22 cellular contexts compared by ENCODE assay signal in the genomic region with DNA sequence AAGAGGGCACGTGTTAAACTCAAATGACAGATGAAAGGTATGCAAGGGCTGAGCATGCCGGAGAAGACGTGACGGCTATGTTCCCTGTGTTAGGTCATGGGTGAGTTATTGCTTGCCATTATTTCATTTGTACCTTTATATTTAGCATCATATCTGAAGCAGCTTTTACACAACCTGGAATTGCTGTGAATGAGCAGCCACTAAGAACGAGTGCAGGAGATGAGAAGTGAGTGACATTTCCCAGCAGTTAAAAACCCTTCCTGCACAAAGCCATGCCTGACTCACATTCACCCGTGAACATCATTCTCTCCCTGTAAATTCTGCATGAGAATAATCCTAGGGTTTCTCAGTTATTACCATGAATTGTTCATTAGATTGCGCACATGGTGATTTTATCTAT.
DNase-seq lines count a peak whose midpoint lies in the region; TF ChIP-seq lines count a peak whose summit lies in the region.
"Had no signal": no experiment of that assay in that cellular context is flagged by ENCODE, and none has a peak within 500 bp of the region (broad histone marks: within the 10 kb centered on the region; RNA-seq: fewer than 3 reads in every experiment).

No MANE protein-coding gene starts in this region.

- peak; percentile 40 for TF ChIP-seq EP300 in neural cell (conservative IDR thresholded peaks at IDR 0.05; ENCODE audit: poor library complexity, severe bottlenecking)

- H3K9me3 ChIP-seq in OCI-LY1 (ENCODE audit: low read length) (no peaks in the 10 kb centered on the region), neural cell (ENCODE audit: low read length) (no peaks in the 10 kb centered on the region)
- H3K9me3 ChIP-seq: BE2C, BLaER1 had no signal

- TF ChIP-seq CTCF in OCI-LY1 (IDR thresholded peaks at IDR 0.05; ENCODE audit: low read length), result no peak
- no peak for TF ChIP-seq CTCF in neural cell (IDR thresholded peaks at IDR 0.05; ENCODE audit: poor library complexity, severe bottlenecking)

- no peaks in the 10 kb centered on the region for H3K9me2 ChIP-seq in OCI-LY1 (ENCODE audit: low read depth, low read length)
- H3K9me2 ChIP-seq in neural cell (ENCODE audit: insufficient read depth, low read length), result no peaks in the 10 kb centered on the region

- H3F3A ChIP-seq in OCI-LY1 (ENCODE audit: insufficient read depth, low read length), result no peaks in the 10 kb centered on the region
- no peaks in the 10 kb centered on the region for H3F3A ChIP-seq in neural cell (ENCODE audit: insufficient read depth, low read length, poor library complexity, severe bottlenecking)

- TF ChIP-seq RAD21 in neural cell (conservative IDR thresholded peaks at IDR 0.05), result no peak

- peak overlapping the region; percentile 16 for H3K27ac ChIP-seq in OCI-LY1 (ENCODE audit: low read depth, low read length, poor library complexity, severe bottlenecking)
- peak overlapping the region; percentile 44 for H3K27ac ChIP-seq in neural cell (ENCODE audit: low read length)
- H3K27ac ChIP-seq: BLaER1 had no signal

- peaks cover 54% of the 10 kb centered on the region for H3K4me1 ChIP-seq in OCI-LY1 (ENCODE audit: insufficient read depth, low read length, severe bottlenecking)
- H3K4me1 ChIP-seq: BE2C had no signal

- H3K4me2 ChIP-seq in OCI-LY1 (ENCODE audit: low read length), result no peak overlapping the region
- no peak overlapping the region for H3K4me2 ChIP-seq in neural cell (ENCODE audit: low read length)
- H3K4me2 ChIP-seq: BLaER1 had no signal

- H3K27me3 ChIP-seq in OCI-LY1 (ENCODE audit: insufficient read depth, low read length) (no peaks in the 10 kb centered on the region), neural cell (ENCODE audit: insufficient read depth, low read depth, low read length) (no peaks in the 10 kb centered on the region)
- H3K27me3 ChIP-seq: BE2C, BLaER1 had no signal

- peak; percentile 16 for DNase-seq in putamen (ENCODE audit: low spot score)
- DNase-seq in NCI-H187 treated with DMSO at 0.1 percent for 48 hours (lab: John Stamatoyannopoulos, UW), result no peak
- no peak for DNase-seq in activated CD8-positive, alpha-beta memory T cell treated with anti-CD3 and anti-CD28 coated beads, Interleukin-2, amount 50 U/mL, for 48 hours
- DNase-seq: 8988T; ACHN; BE2C; C1 segment of cervical spinal cord; CD4-positive, alpha-beta memory T cell; CD4-positive, CD25-positive, alpha-beta regulatory T cell; CD8-positive, alpha-beta memory T cell; COR-L47; DMS 273 treated with DMSO at 0.1 percent for 48 hours; DMS153; DMS53; DMS79; DND-41; EL; GDM1 had no signal

- H3K9ac ChIP-seq in OCI-LY1 (ENCODE audit: low read length) (no peak overlapping the region), neural cell (ENCODE audit: low read length) (no peak overlapping the region)
- H3K9ac ChIP-seq: BLaER1 had no signal

- H3K36me3 ChIP-seq in OCI-LY1 (ENCODE audit: insufficient read depth, low read length) (no peaks in the 10 kb centered on the region), neural cell (ENCODE audit: insufficient read depth, low read length) (no peaks in the 10 kb centered on the region)
- H3K36me3 ChIP-seq: BE2C, BLaER1 had no signal

- H3K79me2 ChIP-seq in OCI-LY1 (ENCODE audit: insufficient read depth, low read length), result no peaks in the 10 kb centered on the region
- no peaks in the 10 kb centered on the region for H3K79me2 ChIP-seq in neural cell (replicated peaks; ENCODE audit: insufficient read depth, low read length)

- H3K4me3 ChIP-seq in OCI-LY1 (ENCODE audit: low read depth, low read length, poor library complexity, severe bottlenecking) (no peak overlapping the region), neural cell (ENCODE audit: low read length) (peak overlapping the region; percentile 1)
- H3K4me3 ChIP-seq: BLaER1, GM12878 had no signal

- H2AFZ ChIP-seq in OCI-LY1 (ENCODE audit: low read length), result no peak overlapping the region
- no peak overlapping the region for H2AFZ ChIP-seq in neural cell (ENCODE audit: low read depth, low read length)

- no peaks in the 10 kb centered on the region for H4K20me1 ChIP-seq in OCI-LY1 (ENCODE audit: insufficient read depth, low read length)
- no peaks in the 10 kb centered on the region for H4K20me1 ChIP-seq in neural cell (ENCODE audit: insufficient read depth)
- H4K20me1 ChIP-seq: BLaER1 had no signal

TF ChIP-seq in neural cell, 6 proteins besides CTCF, POLR2A, EP300 and RAD21:
- TF ChIP-seq POLR2AphosphoS5 (IDR thresholded peaks at IDR 0.05) (peak; percentile 63), MXI1 (conservative IDR thresholded peaks at IDR 0.05; ENCODE audit: poor library complexity, severe bottlenecking) (peak; percentile 22), SMC3 (conservative IDR thresholded peaks at IDR 0.05; ENCODE audit: poor library complexity) (no peak), TAF1 (IDR thresholded peaks at IDR 0.05; ENCODE audit: low read depth) (no peak)
